Comparison of ENCODE assay signal across 1 cellular context in genomic region chr9:107761307-107761706, GRCh38.
TF ChIP-seq lines count a peak whose summit lies in the region.

No MANE protein-coding gene starts in this region.

TF ChIP-seq in K562, 482 proteins besides CTCF, POLR2A, EP300 and RAD21:
- TF ChIP-seq, protein P1, sequence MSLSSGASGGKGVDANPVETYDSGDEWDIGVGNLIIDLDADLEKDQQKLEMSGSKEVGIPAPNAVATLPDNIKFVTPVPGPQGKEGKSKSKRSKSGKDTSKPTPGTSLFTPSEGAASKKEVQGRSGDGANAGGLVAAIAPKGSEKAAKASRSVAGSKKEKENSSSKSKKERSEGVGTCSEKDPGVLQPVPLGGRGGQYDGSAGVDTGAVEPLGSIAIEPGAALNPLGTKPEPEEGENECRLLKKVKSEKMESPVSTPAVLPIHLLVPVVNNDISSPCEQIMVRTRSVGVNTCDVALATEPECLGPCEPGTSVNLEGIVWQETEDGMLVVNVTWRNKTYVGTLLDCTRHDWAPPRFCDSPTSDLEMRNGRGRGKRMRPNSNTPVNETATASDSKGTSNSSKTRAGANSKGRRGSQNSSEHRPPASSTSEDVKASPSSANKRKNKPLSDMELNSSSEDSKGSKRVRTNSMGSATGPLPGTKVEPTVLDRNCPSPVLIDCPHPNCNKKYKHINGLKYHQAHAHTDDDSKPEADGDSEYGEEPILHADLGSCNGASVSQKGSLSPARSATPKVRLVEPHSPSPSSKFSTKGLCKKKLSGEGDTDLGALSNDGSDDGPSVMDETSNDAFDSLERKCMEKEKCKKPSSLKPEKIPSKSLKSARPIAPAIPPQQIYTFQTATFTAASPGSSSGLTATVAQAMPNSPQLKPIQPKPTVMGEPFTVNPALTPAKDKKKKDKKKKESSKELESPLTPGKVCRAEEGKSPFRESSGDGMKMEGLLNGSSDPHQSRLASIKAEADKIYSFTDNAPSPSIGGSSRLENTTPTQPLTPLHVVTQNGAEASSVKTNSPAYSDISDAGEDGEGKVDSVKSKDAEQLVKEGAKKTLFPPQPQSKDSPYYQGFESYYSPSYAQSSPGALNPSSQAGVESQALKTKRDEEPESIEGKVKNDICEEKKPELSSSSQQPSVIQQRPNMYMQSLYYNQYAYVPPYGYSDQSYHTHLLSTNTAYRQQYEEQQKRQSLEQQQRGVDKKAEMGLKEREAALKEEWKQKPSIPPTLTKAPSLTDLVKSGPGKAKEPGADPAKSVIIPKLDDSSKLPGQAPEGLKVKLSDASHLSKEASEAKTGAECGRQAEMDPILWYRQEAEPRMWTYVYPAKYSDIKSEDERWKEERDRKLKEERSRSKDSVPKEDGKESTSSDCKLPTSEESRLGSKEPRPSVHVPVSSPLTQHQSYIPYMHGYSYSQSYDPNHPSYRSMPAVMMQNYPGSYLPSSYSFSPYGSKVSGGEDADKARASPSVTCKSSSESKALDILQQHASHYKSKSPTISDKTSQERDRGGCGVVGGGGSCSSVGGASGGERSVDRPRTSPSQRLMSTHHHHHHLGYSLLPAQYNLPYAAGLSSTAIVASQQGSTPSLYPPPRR (CRISPR knock-in tag; IDR thresholded peaks at IDR 0.05; ENCODE audit: borderline replicate concordance), result no peak
- no peak for TF ChIP-seq ILF3 (IDR thresholded peaks at IDR 0.05; ENCODE audit: borderline replicate concordance)
- no peak for TF ChIP-seq HOXB6 (CRISPR knock-in tag; IDR thresholded peaks at IDR 0.05; ENCODE audit: borderline replicate concordance)
- no peak for TF ChIP-seq HLTF (IDR thresholded peaks at IDR 0.05)
- no peak for TF ChIP-seq MTA3 (IDR thresholded peaks at IDR 0.05; ENCODE audit: borderline replicate concordance)
- no peak for TF ChIP-seq ATF1 (CRISPR knock-in tag; IDR thresholded peaks at IDR 0.05)
- no peak for TF ChIP-seq ATF1 (tag; IDR thresholded peaks at IDR 0.05)
- no peak for TF ChIP-seq ZNF766 (CRISPR knock-in tag; conservative IDR thresholded peaks at IDR 0.05)
- no peak for TF ChIP-seq E2F5 (CRISPR knock-in tag; IDR thresholded peaks at IDR 0.05)
- no peak for TF ChIP-seq PTTG1 (tag; IDR thresholded peaks at IDR 0.05; ENCODE audit: low read depth)
- TF ChIP-seq AFF4 (CRISPR knock-in tag; IDR thresholded peaks at IDR 0.05), result no peak
- no peak for TF ChIP-seq POLR2G (IDR thresholded peaks at IDR 0.05; ENCODE audit: low read depth, low read length)
- TF ChIP-seq ETV5 (CRISPR knock-in tag; IDR thresholded peaks at IDR 0.05; ENCODE audit: low read depth), result no peak
- no peak for TF ChIP-seq ZNF764 (CRISPR knock-in tag; IDR thresholded peaks at IDR 0.05; ENCODE audit: low read depth)
- no peak for TF ChIP-seq HNRNPUL1 (IDR thresholded peaks at IDR 0.05; ENCODE audit: low read length)
- TF ChIP-seq SMAD2 (IDR thresholded peaks at IDR 0.05; ENCODE audit: low read depth, low read length), result no peak
- TF ChIP-seq L3MBTL2 (IDR thresholded peaks at IDR 0.05), result no peak
- no peak for TF ChIP-seq PCBP1 (IDR thresholded peaks at IDR 0.05; ENCODE audit: low read depth, low read length, poor library complexity, severe bottlenecking)
